1 cellular context compared by ENCODE assay signal in the genomic region with DNA sequence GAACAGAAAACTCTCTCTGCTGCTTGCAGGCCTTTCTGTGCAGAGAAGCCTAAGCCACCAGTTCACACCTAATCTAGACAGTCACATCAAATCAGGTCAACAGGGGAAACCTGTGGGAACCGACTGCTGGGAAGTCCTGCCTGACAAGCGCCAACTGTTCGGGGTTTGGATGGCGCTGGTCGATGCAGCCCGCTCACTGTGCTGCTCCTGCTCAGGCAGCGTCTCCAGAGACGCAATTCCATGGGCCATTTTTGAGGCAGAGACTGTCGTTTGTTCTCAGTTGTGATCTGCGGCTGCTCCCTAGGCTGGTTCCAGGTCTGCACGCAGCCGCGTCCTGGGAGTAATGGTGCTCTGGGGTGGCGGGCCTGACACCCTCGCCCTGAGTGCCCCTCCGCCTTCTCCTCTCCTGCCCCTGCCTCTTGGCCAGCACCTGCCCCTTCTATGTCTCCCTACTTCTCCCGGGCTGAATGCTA.
A peak's percentile ranks its signal among the peaks of the same experiment; 100 is the strongest.
TF ChIP-seq lines count a peak whose summit lies in the region.

No MANE protein-coding gene starts in this region.

TF ChIP-seq in HepG2, 621 proteins besides CTCF, POLR2A, EP300 and RAD21 (continued from another document and continues in another):
- TF ChIP-seq ASH2L (IDR thresholded peaks at IDR 0.05; ENCODE audit: insufficient read length, low read depth, low read length), result peak; percentile 18
- TF ChIP-seq, protein P1, sequence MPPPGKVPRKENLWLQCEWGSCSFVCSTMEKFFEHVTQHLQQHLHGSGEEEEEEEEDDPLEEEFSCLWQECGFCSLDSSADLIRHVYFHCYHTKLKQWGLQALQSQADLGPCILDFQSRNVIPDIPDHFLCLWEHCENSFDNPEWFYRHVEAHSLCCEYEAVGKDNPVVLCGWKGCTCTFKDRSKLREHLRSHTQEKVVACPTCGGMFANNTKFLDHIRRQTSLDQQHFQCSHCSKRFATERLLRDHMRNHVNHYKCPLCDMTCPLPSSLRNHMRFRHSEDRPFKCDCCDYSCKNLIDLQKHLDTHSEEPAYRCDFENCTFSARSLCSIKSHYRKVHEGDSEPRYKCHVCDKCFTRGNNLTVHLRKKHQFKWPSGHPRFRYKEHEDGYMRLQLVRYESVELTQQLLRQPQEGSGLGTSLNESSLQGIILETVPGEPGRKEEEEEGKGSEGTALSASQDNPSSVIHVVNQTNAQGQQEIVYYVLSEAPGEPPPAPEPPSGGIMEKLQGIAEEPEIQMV (CRISPR knock-in tag; IDR thresholded peaks at IDR 0.05; ENCODE audit: low read depth), result no peak
- TF ChIP-seq, protein P2, sequence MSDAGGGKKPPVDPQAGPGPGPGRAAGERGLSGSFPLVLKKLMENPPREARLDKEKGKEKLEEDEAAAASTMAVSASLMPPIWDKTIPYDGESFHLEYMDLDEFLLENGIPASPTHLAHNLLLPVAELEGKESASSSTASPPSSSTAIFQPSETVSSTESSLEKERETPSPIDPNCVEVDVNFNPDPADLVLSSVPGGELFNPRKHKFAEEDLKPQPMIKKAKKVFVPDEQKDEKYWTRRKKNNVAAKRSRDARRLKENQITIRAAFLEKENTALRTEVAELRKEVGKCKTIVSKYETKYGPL (CRISPR knock-in tag; IDR thresholded peaks at IDR 0.05), result no peak
- no peak for TF ChIP-seq HNRNPUL1 (IDR thresholded peaks at IDR 0.05; ENCODE audit: low read depth, low read length)
- TF ChIP-seq, protein P3, sequence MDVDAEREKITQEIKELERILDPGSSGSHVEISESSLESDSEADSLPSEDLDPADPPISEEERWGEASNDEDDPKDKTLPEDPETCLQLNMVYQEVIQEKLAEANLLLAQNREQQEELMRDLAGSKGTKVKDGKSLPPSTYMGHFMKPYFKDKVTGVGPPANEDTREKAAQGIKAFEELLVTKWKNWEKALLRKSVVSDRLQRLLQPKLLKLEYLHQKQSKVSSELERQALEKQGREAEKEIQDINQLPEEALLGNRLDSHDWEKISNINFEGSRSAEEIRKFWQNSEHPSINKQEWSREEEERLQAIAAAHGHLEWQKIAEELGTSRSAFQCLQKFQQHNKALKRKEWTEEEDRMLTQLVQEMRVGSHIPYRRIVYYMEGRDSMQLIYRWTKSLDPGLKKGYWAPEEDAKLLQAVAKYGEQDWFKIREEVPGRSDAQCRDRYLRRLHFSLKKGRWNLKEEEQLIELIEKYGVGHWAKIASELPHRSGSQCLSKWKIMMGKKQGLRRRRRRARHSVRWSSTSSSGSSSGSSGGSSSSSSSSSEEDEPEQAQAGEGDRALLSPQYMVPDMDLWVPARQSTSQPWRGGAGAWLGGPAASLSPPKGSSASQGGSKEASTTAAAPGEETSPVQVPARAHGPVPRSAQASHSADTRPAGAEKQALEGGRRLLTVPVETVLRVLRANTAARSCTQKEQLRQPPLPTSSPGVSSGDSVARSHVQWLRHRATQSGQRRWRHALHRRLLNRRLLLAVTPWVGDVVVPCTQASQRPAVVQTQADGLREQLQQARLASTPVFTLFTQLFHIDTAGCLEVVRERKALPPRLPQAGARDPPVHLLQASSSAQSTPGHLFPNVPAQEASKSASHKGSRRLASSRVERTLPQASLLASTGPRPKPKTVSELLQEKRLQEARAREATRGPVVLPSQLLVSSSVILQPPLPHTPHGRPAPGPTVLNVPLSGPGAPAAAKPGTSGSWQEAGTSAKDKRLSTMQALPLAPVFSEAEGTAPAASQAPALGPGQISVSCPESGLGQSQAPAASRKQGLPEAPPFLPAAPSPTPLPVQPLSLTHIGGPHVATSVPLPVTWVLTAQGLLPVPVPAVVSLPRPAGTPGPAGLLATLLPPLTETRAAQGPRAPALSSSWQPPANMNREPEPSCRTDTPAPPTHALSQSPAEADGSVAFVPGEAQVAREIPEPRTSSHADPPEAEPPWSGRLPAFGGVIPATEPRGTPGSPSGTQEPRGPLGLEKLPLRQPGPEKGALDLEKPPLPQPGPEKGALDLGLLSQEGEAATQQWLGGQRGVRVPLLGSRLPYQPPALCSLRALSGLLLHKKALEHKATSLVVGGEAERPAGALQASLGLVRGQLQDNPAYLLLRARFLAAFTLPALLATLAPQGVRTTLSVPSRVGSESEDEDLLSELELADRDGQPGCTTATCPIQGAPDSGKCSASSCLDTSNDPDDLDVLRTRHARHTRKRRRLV (CRISPR knock-in tag; IDR thresholded peaks at IDR 0.05), result no peak
- no peak for TF ChIP-seq CCAR2 (optimal IDR thresholded peaks at IDR 0.05; ENCODE audit: low read depth, low read length)
- TF ChIP-seq, protein P4, sequence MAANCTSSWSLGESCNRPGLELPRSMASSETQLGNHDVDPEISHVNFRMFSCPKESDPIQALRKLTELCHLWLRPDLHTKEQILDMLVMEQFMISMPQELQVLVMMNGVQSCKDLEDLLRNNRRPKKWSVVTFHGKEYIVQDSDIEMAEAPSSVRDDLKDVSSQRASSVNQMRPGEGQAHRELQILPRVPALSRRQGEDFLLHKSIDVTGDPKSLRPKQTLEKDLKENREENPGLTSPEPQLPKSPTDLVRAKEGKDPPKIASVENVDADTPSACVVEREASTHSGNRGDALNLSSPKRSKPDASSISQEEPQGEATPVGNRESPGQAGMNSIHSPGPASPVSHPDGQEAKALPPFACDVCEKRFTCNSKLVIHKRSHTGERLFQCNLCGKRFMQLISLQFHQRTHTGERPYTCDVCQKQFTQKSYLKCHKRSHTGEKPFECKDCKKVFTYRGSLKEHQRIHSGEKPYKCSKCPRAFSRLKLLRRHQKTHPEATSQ (CRISPR knock-in tag; IDR thresholded peaks at IDR 0.05; ENCODE audit: borderline replicate concordance), result no peak
- no peak for TF ChIP-seq MTF1 (CRISPR knock-in tag; IDR thresholded peaks at IDR 0.05)
- TF ChIP-seq SMARCC2 (IDR thresholded peaks at IDR 0.05), result no peak
- no peak for TF ChIP-seq IKZF1 (IDR thresholded peaks at IDR 0.05)
- TF ChIP-seq, protein P5, sequence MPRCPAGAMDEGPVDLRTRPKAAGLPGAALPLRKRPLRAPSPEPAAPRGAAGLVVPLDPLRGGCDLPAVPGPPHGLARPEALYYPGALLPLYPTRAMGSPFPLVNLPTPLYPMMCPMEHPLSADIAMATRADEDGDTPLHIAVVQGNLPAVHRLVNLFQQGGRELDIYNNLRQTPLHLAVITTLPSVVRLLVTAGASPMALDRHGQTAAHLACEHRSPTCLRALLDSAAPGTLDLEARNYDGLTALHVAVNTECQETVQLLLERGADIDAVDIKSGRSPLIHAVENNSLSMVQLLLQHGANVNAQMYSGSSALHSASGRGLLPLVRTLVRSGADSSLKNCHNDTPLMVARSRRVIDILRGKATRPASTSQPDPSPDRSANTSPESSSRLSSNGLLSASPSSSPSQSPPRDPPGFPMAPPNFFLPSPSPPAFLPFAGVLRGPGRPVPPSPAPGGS (CRISPR knock-in tag; IDR thresholded peaks at IDR 0.05), result no peak
- TF ChIP-seq CHD2 (IDR thresholded peaks at IDR 0.05; ENCODE audit: low read depth, low read length), result no peak
- TF ChIP-seq ELF4 (CRISPR knock-in tag; IDR thresholded peaks at IDR 0.05; ENCODE audit: borderline replicate concordance), result no peak
- TF ChIP-seq MEF2D (CRISPR knock-in tag; IDR thresholded peaks at IDR 0.05), result no peak; the same call in 1 of the 2 replicates
- TF ChIP-seq ZNF296 (CRISPR knock-in tag; conservative IDR thresholded peaks at IDR 0.05), result no peak
- no peak for TF ChIP-seq ZNF589 (CRISPR knock-in tag; conservative IDR thresholded peaks at IDR 0.05)
- TF ChIP-seq CC2D1A (CRISPR knock-in tag; IDR thresholded peaks at IDR 0.05), result no peak
- TF ChIP-seq HNRNPH1 (optimal IDR thresholded peaks at IDR 0.05; ENCODE audit: low read depth, low read length), result no peak
- TF ChIP-seq, protein P6, sequence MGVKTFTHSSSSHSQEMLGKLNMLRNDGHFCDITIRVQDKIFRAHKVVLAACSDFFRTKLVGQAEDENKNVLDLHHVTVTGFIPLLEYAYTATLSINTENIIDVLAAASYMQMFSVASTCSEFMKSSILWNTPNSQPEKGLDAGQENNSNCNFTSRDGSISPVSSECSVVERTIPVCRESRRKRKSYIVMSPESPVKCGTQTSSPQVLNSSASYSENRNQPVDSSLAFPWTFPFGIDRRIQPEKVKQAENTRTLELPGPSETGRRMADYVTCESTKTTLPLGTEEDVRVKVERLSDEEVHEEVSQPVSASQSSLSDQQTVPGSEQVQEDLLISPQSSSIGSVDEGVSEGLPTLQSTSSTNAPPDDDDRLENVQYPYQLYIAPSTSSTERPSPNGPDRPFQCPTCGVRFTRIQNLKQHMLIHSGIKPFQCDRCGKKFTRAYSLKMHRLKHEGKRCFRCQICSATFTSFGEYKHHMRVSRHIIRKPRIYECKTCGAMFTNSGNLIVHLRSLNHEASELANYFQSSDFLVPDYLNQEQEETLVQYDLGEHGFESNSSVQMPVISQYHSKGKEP (CRISPR knock-in tag; IDR thresholded peaks at IDR 0.05), result no peak
- TF ChIP-seq ZNF773 (CRISPR knock-in tag; IDR thresholded peaks at IDR 0.05; ENCODE audit: borderline replicate concordance), result no peak
- no peak for TF ChIP-seq HOXA3 (CRISPR knock-in tag; IDR thresholded peaks at IDR 0.05)
- TF ChIP-seq PCBP1 (IDR thresholded peaks at IDR 0.05; ENCODE audit: borderline replicate concordance, low read depth, low read length), result no peak
- TF ChIP-seq ZFP82 (CRISPR knock-in tag; IDR thresholded peaks at IDR 0.05; ENCODE audit: borderline replicate concordance), result no peak
- no peak for TF ChIP-seq JDP2 (CRISPR knock-in tag; IDR thresholded peaks at IDR 0.05; ENCODE audit: borderline replicate concordance)
- no peak for TF ChIP-seq BRCA1 (CRISPR knock-in tag; IDR thresholded peaks at IDR 0.05)
- TF ChIP-seq ZNF224 (CRISPR knock-in tag; IDR thresholded peaks at IDR 0.05), result no peak
- no peak; the same call in 1 of the 2 replicates for TF ChIP-seq ZNF558 (CRISPR knock-in tag; IDR thresholded peaks at IDR 0.05; ENCODE audit: borderline replicate concordance)
- TF ChIP-seq, protein P7, sequence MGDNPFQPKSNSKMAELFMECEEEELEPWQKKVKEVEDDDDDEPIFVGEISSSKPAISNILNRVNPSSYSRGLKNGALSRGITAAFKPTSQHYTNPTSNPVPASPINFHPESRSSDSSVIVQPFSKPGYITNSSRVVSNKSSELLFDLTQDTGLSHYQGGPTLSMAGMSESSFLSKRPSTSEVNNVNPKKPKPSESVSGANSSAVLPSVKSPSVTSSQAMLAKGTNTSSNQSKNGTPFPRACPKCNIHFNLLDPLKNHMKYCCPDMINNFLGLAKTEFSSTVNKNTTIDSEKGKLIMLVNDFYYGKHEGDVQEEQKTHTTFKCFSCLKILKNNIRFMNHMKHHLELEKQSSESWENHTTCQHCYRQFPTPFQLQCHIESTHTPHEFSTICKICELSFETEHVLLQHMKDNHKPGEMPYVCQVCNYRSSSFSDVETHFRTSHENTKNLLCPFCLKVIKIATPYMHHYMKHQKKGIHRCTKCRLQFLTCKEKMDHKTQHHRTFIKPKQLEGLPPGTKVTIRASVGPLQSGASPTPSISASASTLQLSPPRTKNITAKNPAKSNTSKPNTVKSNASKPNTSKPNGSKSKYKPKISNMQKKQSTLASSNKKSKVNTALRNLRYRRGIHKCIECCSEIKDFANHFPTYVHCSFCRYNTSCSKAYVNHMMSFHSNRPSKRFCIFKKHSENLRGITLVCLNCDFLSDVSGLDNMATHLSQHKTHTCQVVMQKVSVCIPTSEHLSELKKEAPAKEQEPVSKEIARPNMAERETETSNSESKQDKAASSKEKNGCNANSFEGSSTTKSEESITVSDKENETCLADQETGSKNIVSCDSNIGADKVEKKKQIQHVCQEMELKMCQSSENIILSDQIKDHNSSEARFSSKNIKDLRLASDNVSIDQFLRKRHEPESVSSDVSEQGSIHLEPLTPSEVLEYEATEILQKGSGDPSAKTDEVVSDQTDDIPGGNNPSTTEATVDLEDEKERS (CRISPR knock-in tag; IDR thresholded peaks at IDR 0.05), result 0 out of 2 replicates have a peak, but pooled peaks have one; percentile 41
- TF ChIP-seq, protein P8, sequence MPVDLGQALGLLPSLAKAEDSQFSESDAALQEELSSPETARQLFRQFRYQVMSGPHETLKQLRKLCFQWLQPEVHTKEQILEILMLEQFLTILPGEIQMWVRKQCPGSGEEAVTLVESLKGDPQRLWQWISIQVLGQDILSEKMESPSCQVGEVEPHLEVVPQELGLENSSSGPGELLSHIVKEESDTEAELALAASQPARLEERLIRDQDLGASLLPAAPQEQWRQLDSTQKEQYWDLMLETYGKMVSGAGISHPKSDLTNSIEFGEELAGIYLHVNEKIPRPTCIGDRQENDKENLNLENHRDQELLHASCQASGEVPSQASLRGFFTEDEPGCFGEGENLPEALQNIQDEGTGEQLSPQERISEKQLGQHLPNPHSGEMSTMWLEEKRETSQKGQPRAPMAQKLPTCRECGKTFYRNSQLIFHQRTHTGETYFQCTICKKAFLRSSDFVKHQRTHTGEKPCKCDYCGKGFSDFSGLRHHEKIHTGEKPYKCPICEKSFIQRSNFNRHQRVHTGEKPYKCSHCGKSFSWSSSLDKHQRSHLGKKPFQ (CRISPR knock-in tag; IDR thresholded peaks at IDR 0.05; ENCODE audit: insufficient replicate concordance), result no peak
- no peak for TF ChIP-seq ZSCAN25 (CRISPR knock-in tag; IDR thresholded peaks at IDR 0.05)
- TF ChIP-seq, protein P9, sequence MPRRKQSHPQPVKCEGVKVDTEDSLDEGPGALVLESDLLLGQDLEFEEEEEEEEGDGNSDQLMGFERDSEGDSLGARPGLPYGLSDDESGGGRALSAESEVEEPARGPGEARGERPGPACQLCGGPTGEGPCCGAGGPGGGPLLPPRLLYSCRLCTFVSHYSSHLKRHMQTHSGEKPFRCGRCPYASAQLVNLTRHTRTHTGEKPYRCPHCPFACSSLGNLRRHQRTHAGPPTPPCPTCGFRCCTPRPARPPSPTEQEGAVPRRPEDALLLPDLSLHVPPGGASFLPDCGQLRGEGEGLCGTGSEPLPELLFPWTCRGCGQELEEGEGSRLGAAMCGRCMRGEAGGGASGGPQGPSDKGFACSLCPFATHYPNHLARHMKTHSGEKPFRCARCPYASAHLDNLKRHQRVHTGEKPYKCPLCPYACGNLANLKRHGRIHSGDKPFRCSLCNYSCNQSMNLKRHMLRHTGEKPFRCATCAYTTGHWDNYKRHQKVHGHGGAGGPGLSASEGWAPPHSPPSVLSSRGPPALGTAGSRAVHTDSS (CRISPR knock-in tag; conservative IDR thresholded peaks at IDR 0.05), result no peak
- TF ChIP-seq ZNF136 (CRISPR knock-in tag; IDR thresholded peaks at IDR 0.05; ENCODE audit: low read depth), result no peak
- no peak for TF ChIP-seq TBX2 (CRISPR knock-in tag; IDR thresholded peaks at IDR 0.05; ENCODE audit: borderline replicate concordance)
- TF ChIP-seq, protein P10, sequence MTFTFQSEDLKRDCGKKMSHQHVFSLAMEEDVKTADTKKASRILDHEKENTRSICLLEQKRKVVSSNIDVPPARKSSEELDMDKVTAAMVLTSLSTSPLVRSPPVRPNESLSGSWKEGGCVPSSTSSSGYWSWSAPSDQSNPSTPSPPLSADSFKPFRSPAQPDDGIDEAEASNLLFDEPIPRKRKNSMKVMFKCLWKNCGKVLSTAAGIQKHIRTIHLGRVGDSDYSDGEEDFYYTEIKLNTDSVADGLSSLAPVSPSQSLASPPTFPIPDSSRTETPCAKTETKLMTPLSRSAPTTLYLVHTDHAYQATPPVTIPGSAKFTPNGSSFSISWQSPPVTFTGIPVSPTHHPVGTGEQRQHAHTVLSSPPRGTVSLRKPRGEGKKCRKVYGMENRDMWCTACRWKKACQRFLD (CRISPR knock-in tag; IDR thresholded peaks at IDR 0.05; ENCODE audit: borderline replicate concordance), result 0 out of 2 replicates have a peak, but pooled peaks have one; percentile 46
- no peak for TF ChIP-seq SATB2 (CRISPR knock-in tag; IDR thresholded peaks at IDR 0.05)
